ENCODE assay signal across 8 cellular contexts in the genomic region with DNA sequence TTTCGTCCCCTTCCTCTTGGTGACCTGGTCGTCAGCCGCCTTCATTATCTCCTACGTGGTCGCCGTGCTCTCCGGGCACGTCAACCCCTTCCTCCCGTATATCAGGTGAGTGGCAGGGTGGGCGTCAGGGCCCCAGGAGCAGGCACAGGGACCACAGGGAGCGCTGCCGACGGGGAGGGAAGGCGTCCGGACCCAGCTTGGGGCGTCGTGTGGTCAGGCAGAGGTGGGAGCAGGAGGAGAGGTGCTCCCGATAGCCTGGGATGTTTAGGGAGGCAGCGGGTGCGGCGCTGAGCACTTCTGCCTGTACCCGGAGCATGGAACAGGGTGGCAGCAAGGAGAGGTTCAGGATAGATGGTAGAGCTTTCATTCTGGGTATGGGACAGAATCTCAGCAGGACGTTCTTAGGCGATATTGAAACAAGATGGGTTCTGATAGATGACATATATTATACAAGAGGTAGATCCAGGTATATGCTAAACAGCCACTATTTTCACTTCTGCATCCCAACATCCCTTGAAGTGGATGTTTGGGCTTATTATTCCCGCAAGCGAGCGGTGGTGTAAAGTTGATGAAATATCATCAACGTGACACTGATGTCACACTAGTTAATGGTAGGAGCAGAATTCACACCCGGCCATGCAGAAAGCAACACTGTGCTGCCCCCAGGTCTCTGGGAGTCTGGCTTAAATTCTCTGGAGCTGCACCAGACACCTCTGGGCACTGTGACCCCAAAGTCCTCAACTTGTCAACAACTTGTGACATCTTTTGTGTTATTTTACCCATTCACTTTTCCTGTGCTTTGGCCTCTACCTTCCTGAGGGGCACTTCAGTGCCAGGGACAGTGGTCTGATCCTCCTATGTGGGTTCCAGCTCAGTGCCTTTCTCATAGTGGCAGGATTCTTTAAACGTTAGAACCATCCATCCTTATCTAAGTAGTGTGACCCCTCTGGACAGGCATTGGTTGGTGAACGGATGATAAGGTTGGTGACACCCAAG. TPM values are rescaled to one million over a fixed set of nuclear protein-coding genes. Genes with fewer than 3 reads are reported as not detected.
DNase-seq lines count a peak whose midpoint lies in the region; ATAC-seq and TF ChIP-seq lines count a peak whose summit lies in the region.

No MANE protein-coding gene starts in this region.

- H3K9me3 Mint-ChIP-seq in activated T-helper 1 cell treated with anti-CD3 and anti-CD28 coated beads, Interleukin-12 subunit alpha, Interleukin-12 subunit beta, Interleukin-2, Interleukin-4 antibody, amounts not matched to agents 30 ng/mL and 10 ng/mL and 1 ng/mL, durations not matched to agents 14 hours and 24 hours and 36 hours: no peaks in the 10 kb centered on the region

- TF ChIP-seq CTCF in IMR-90 (conservative IDR thresholded peaks at IDR 0.05; ENCODE audit: low read depth, low read length): no peak

- H2AK9ac ChIP-seq in IMR-90 (replicated peaks; ENCODE audit: low read depth, low read length, poor library complexity): peak overlapping the region; percentile 96

- no peaks in the 10 kb centered on the region for H4K20me1 ChIP-seq in IMR-90 (ENCODE audit: insufficient read depth, low read length)

- in situ Hi-C loops in IMR-90 (cut with MboI; ENCODE audit: low sequenced_read_pairs): no loop called here

- H3K9me1 ChIP-seq in IMR-90 (ENCODE audit: insufficient read depth, low read length): no peaks in the 10 kb centered on the region

- CTCF ChIA-PET in IMR-90 (lab: Yijun Ruan, JAX): interaction anchor here (1.3 kb wide), 1 partner anchor 13 kb away, joined by 3 read pairs; no protein-coding TSS in a partner anchor

- WGBS in IMR-90 (ENCODE audit: extremely low coverage in 2 of 2, insufficient read length in 1 of 2), 2 experiments: 0% methylated on average over 4 of the region's 31 CpGs; no CpG with 5 or more reads in 1 of the 2 experiments

- intact Hi-C loops in IMR-90 (cut with micrococcal nuclease) (loop anchor here (2.0 kb wide), 1 partner anchor 15 kb away; no protein-coding TSS in a partner anchor), left cardiac atrium (cut with DNase I) (no loop called here)
- intact Hi-C loops in activated T-helper 1 cell treated with anti-CD3 and anti-CD28 coated beads, Interleukin-12 subunit alpha, Interleukin-12 subunit beta, Interleukin-2, Interleukin-4 antibody, amounts not matched to agents 30 ng/mL and 10 ng/mL and 1 ng/mL, durations not matched to agents 14 hours and 24 hours and 36 hours (cut with micrococcal nuclease): loop anchor here (1.0 to 5.0 kb wide), 8 partner anchors 18 to 604 kb away; partner anchors contain the start of genes ARL1, IGF1, NUP37 and PARPBP

- H2BK15ac ChIP-seq in IMR-90 (ENCODE audit: low read depth, low read length): peak overlapping the region; percentile 77; the same call in 2 of the 3 replicates

- H3K9me3 ChIP-seq in IMR-90 (ENCODE audit: control insufficient read depth, insufficient read depth, low read length): no peaks in the 10 kb centered on the region

- peak overlapping the region; percentile 90 for H2AK5ac ChIP-seq in IMR-90 (ENCODE audit: low read depth, low read length)

- peak overlapping the region; percentile 69 to 92 for H4K8ac ChIP-seq in IMR-90 (ENCODE audit: low read depth in 2 of 2, low read length in 2 of 2)

- peak; percentile 56 for DNase-seq in ELR (ENCODE audit: low read depth)
- no peak for DNase-seq in IMR-90
- no peak for DNase-seq in activated T-helper 1 cell treated with anti-CD3 and anti-CD28 coated beads, Interleukin-12 subunit alpha, Interleukin-12 subunit beta, Interleukin-2, Interleukin-4 antibody, amounts not matched to agents 30 ng/mL and 10 ng/mL and 1 ng/mL, durations not matched to agents 14 hours and 24 hours and 36 hours (ENCODE audit: low spot score)
- DNase-seq in left cardiac atrium: peak; percentile 31
- peak; percentile 52 for DNase-seq in renal cortical epithelial cell (ENCODE audit: low read depth)
- no peak for DNase-seq in SIG-M5 treated with dmso at 0.1 percent for 504 hours (lab: John Stamatoyannopoulos, UW; ENCODE audit: unreplicated experiment)
- DNase-seq in cerebellum (ENCODE audit: low spot score): no peak

- peak overlapping the region; percentile 99 for H3K14ac ChIP-seq in IMR-90 (replicated peaks; ENCODE audit: low read depth, low read length)

- H3K27ac Mint-ChIP-seq in activated T-helper 1 cell treated with anti-CD3 and anti-CD28 coated beads, Interleukin-12 subunit alpha, Interleukin-12 subunit beta, Interleukin-2, Interleukin-4 antibody, amounts not matched to agents 30 ng/mL and 10 ng/mL and 1 ng/mL, durations not matched to agents 14 hours and 24 hours and 36 hours: peak overlapping the region; percentile 83

- dilution Hi-C loops in IMR-90 (cut with HindIII; ENCODE audit: low sequenced_read_pairs, unreplicated experiment): no loop called here

- peaks cover 12% of the 10 kb centered on the region for H3K4me1 Mint-ChIP-seq in activated T-helper 1 cell treated with anti-CD3 and anti-CD28 coated beads, Interleukin-12 subunit alpha, Interleukin-12 subunit beta, Interleukin-2, Interleukin-4 antibody, amounts not matched to agents 30 ng/mL and 10 ng/mL and 1 ng/mL, durations not matched to agents 14 hours and 24 hours and 36 hours (ENCODE audit: low read depth)

- POLR2A ChIA-PET in IMR-90 (lab: Charles Lee; ENCODE audit: unreplicated experiment): interaction anchor here (0.5 to 1.0 kb wide), 2 partner anchors 13 to 459 kb away, joined by 6 to 18 read pairs; no protein-coding TSS in a partner anchor

- peaks cover 12% of the 10 kb centered on the region for H3K36me3 Mint-ChIP-seq in activated T-helper 1 cell treated with anti-CD3 and anti-CD28 coated beads, Interleukin-12 subunit alpha, Interleukin-12 subunit beta, Interleukin-2, Interleukin-4 antibody, amounts not matched to agents 30 ng/mL and 10 ng/mL and 1 ng/mL, durations not matched to agents 14 hours and 24 hours and 36 hours (ENCODE audit: low read depth)

- peaks cover 7% of the 10 kb centered on the region; the same call in 1 of the 2 replicates for H3K36me3 ChIP-seq in IMR-90 (ENCODE audit: control insufficient read depth, insufficient read depth, low read length)

- H3K27ac ChIP-seq in IMR-90 (ENCODE audit: insufficient read depth, low read length): peak overlapping the region; percentile 99

- H2BK5ac ChIP-seq in IMR-90 (ENCODE audit: low read depth, low read length, poor library complexity, severe bottlenecking): peak overlapping the region; percentile 97

- H3K4me3 ChIP-seq in IMR-90 (ENCODE audit: insufficient read depth, low read depth, low read length): peak overlapping the region; percentile 99

- peak overlapping the region; percentile 95 for H4K91ac ChIP-seq in IMR-90 (ENCODE audit: insufficient read depth, low read depth, low read length)

- peaks cover 1% of the 10 kb centered on the region for H3K4me1 ChIP-seq in IMR-90 (ENCODE audit: control insufficient read depth, insufficient read depth, low read length)

- H3K23ac ChIP-seq in IMR-90 (ENCODE audit: low read depth, low read length): peak overlapping the region; percentile 97

- peak overlapping the region; percentile 97 for H4K5ac ChIP-seq in IMR-90 (ENCODE audit: low read depth, low read length)

- peak overlapping the region; percentile 64 for H2BK20ac ChIP-seq in IMR-90 (ENCODE audit: low read depth, low read length)

- H3K79me1 ChIP-seq in IMR-90 (ENCODE audit: low read depth in 1 of 2, low read length in 2 of 2): peaks cover 20 to 47% of the 10 kb centered on the region in 2 experiments

- peak overlapping the region; percentile 98 for H3K4me2 ChIP-seq in IMR-90 (ENCODE audit: low read depth, low read length)

- TSS peak; percentile 26 for BruUV-seq in IMR-90 (replicated peaks; lab: Mats Ljungman, UMichigan)

- H3K27me3 Mint-ChIP-seq in activated T-helper 1 cell treated with anti-CD3 and anti-CD28 coated beads, Interleukin-12 subunit alpha, Interleukin-12 subunit beta, Interleukin-2, Interleukin-4 antibody, amounts not matched to agents 30 ng/mL and 10 ng/mL and 1 ng/mL, durations not matched to agents 14 hours and 24 hours and 36 hours (ENCODE audit: insufficient read depth): no peaks in the 10 kb centered on the region

- TF ChIP-seq POLR2A in IMR-90 (IDR thresholded peaks at IDR 0.05; ENCODE audit: low read depth, low read length): no peak

- H3K56ac ChIP-seq in IMR-90 (ENCODE audit: extremely low read depth, insufficient read depth, low read length): peak overlapping the region; percentile 80

- H3K18ac ChIP-seq in IMR-90 (ENCODE audit: low read depth, low read length): peak overlapping the region; percentile 96

- peak overlapping the region; percentile 94 for H2BK120ac ChIP-seq in IMR-90 (ENCODE audit: low read depth, low read length)

- TF ChIP-seq RAD21 in IMR-90 (IDR thresholded peaks at IDR 0.05; ENCODE audit: low read length): no peak

- peak overlapping the region; percentile 98 for H3K9ac ChIP-seq in IMR-90 (ENCODE audit: low read depth, low read length)

- peak; percentile 14 for ATAC-seq in GM21526 (IDR thresholded peaks at IDR 0.05; ENCODE audit: low FRiP score, unreplicated experiment)
- ATAC-seq in IMR-90 (ENCODE audit: low read depth): peak; percentile 36
- ATAC-seq in left cardiac atrium: peak; percentile 10 to 28

- H3K4me3 Mint-ChIP-seq in activated T-helper 1 cell treated with anti-CD3 and anti-CD28 coated beads, Interleukin-12 subunit alpha, Interleukin-12 subunit beta, Interleukin-2, Interleukin-4 antibody, amounts not matched to agents 30 ng/mL and 10 ng/mL and 1 ng/mL, durations not matched to agents 14 hours and 24 hours and 36 hours: peak overlapping the region; percentile 90

- H3K4ac ChIP-seq in IMR-90 (ENCODE audit: low read depth, low read length): peak overlapping the region; percentile 99

- H3K27me3 ChIP-seq in IMR-90 (ENCODE audit: control insufficient read depth, insufficient read depth, low read length): no peaks in the 10 kb centered on the region

- peak overlapping the region; percentile 94 for H2AFZ ChIP-seq in IMR-90 (replicated peaks; ENCODE audit: low read length, poor library complexity)

RNA-seq across cellular contexts. Expression of gene DRAM1, which starts 0.7 kb away (rescaled TPM):
- 27.2 and 27.5 TPM in 2 replicates for total RNA-seq in IMR-90 (2012; rRNA removed)
- polyA plus RNA-seq in IMR-90 (2012; rRNA removed): 15.8 and 20.0 TPM in 2 replicates
- 8.7 and 16.2 TPM in 2 replicates for polyA plus RNA-seq in IMR-90 (2012; cell fraction: cytosol; rRNA removed)
- polyA plus RNA-seq in IMR-90 (2012; cell fraction: nucleus; rRNA removed; ENCODE audit: low replicate concordance): 3.8 and 25.0 TPM in 2 replicates
- total RNA-seq in activated T-helper 1 cell treated with anti-CD3 and anti-CD28 coated beads, Interleukin-12 subunit alpha, Interleukin-12 subunit beta, Interleukin-2, Interleukin-4 antibody, amounts not matched to agents 30 ng/mL and 10 ng/mL and 1 ng/mL, durations not matched to agents 14 hours and 24 hours and 36 hours: 3.2 and 4.1 TPM in 2 replicates
- total RNA-seq in left cardiac atrium: 10 to 100 TPM in 1 of 2 donors, 1 to 10 TPM in 1; 9.4 to 14.2 TPM
- 95.3 and 131 TPM in 2 replicates for total RNA-seq in renal cortical epithelial cell
- 1.5 TPM for total RNA-seq in cerebellum

RNA-seq across cellular contexts. Expression of gene GNPTAB, which starts 47.4 kb away (rescaled TPM):
- total RNA-seq in IMR-90 (2012; rRNA removed) (24.2 and 28.9 TPM in 2 replicates), left cardiac atrium (10 to 100 TPM; 41.1 to 45.1 TPM), renal cortical epithelial cell (41.5 and 74.2 TPM in 2 replicates), cerebellum (89.6 TPM)
- polyA plus RNA-seq in IMR-90 (2012; rRNA removed): 14.1 and 16.0 TPM in 2 replicates
- 3.8 and 5.0 TPM in 2 replicates for polyA plus RNA-seq in IMR-90 (2012; cell fraction: cytosol; rRNA removed)
- 2.5 and 15.9 TPM in 2 replicates for polyA plus RNA-seq in IMR-90 (2012; cell fraction: nucleus; rRNA removed; ENCODE audit: low replicate concordance)
- total RNA-seq in activated T-helper 1 cell treated with anti-CD3 and anti-CD28 coated beads, Interleukin-12 subunit alpha, Interleukin-12 subunit beta, Interleukin-2, Interleukin-4 antibody, amounts not matched to agents 30 ng/mL and 10 ng/mL and 1 ng/mL, durations not matched to agents 14 hours and 24 hours and 36 hours: 53.2 and 55.0 TPM in 2 replicates

Comparison
In these comparisons a context has a peak if more than half of its experiments do, and no peak if none do; other contexts are left out.
1. DNase-seq: peak in ELR (single experiment), left cardiac atrium (single experiment) and renal cortical epithelial cell (single experiment); none in IMR-90 (single experiment), activated T-helper 1 cell treated with anti-CD3 and anti-CD28 coated beads, Interleukin-12 subunit alpha, Interleukin-12 subunit beta, Interleukin-2, Interleukin-4 antibody, amounts not matched to agents 30 ng/mL and 10 ng/mL and 1 ng/mL, durations not matched to agents 14 hours and 24 hours and 36 hours (single experiment), SIG-M5 treated with dmso at 0.1 percent for 504 hours (single experiment) and cerebellum (single experiment).
2. intact Hi-C loops: an anchor here in IMR-90 (2.0 kb wide) and activated T-helper 1 cell treated with anti-CD3 and anti-CD28 coated beads, Interleukin-12 subunit alpha, Interleukin-12 subunit beta, Interleukin-2, Interleukin-4 antibody, amounts not matched to agents 30 ng/mL and 10 ng/mL and 1 ng/mL, durations not matched to agents 14 hours and 24 hours and 36 hours (1.0 to 5.0 kb wide); none called in left cardiac atrium.
3. Peak in every context shown above with its lines, with median percentiles within 50 percentile points of each other: ATAC-seq.